Comparison of ENCODE assay signal across 13 cellular contexts in genomic region chr22:23892626-23893445, GRCh38. TPM values are rescaled to one million over a fixed set of nuclear protein-coding genes. Genes with fewer than 3 reads are reported as not detected.
DNase-seq lines count a peak whose midpoint lies in the region; ATAC-seq and TF ChIP-seq lines count a peak whose summit lies in the region.
"Had no signal": no experiment of that assay in that cellular context is flagged by ENCODE, and none has a peak within 500 bp of the region (broad histone marks: within the 10 kb centered on the region; RNA-seq: fewer than 3 reads in every experiment).

No MANE protein-coding gene starts in this region.

- no peaks in the 10 kb centered on the region for H3K9me2 ChIP-seq in HCT116 (ENCODE audit: insufficient read depth)

- H3K4me3 ChIP-seq in BLaER1 treated with 17β-estradiol and CSF1 and Interleukin-3, amounts not matched to agents 10 nM and 100 nM = peak overlapping the region in 2 of 10 experiments; percentile 94; a peak in 4 of 20 replicates
- H3K4me3 ChIP-seq in HCT116 (replicated peaks in 1 of 2; ENCODE audit: low read depth in 1 of 2, low read length in 2 of 2) (peak overlapping the region; percentile 92; a peak in 2 of 4 replicates), mucosa of stomach (ENCODE audit: low read length) (peak overlapping the region; percentile 83)

- peak overlapping the region; percentile 80 to 96 (median 91) for H3K4me2 ChIP-seq in BLaER1 treated with 17β-estradiol and CSF1 and Interleukin-3, amounts not matched to agents 10 nM and 100 nM
- peak overlapping the region; percentile 85 for H3K4me2 ChIP-seq in HCT116 (ENCODE audit: low read length)

- H2AFZ ChIP-seq in HCT116 (ENCODE audit: low read depth, low read length, poor library complexity, severe bottlenecking) = no peak overlapping the region

- ATAC-seq in HCT116 = no peak
- no peak for ATAC-seq in activated naive CD4-positive, alpha-beta T cell treated with anti-CD3 and anti-CD28 coated beads, Interleukin-2, amount 50 U/mL, for 72 hours

- H3K36me3 Mint-ChIP-seq in activated naive CD4-positive, alpha-beta T cell treated with anti-CD3 and anti-CD28 coated beads, Interleukin-2, amount 50 U/mL, for 72 hours = peaks cover 17 to 32% of the 10 kb centered on the region in 2 donors

- peak overlapping the region in 10 of 11 experiments; percentile 88 to 92 (median 90); a peak in 14 of 22 replicates for H3K27ac ChIP-seq in BLaER1 treated with 17β-estradiol and CSF1 and Interleukin-3, amounts not matched to agents 10 nM and 100 nM
- peak overlapping the region; percentile 91 for H3K27ac ChIP-seq in HCT116 (ENCODE audit: low read depth, low read length)

- peaks cover 35 to 47% (median 39%) of the 10 kb centered on the region in 10 experiments for H3K4me1 ChIP-seq in BLaER1 treated with 17β-estradiol and CSF1 and Interleukin-3, amounts not matched to agents 10 nM and 100 nM
- peaks cover 26 to 45% of the 10 kb centered on the region in 2 experiments for H3K4me1 ChIP-seq in HCT116 (ENCODE audit: control insufficient read depth in 1 of 2, insufficient read depth in 2 of 2, low read length in 2 of 2)
- peaks cover 19% of the 10 kb centered on the region for H3K4me1 ChIP-seq in mucosa of stomach (ENCODE audit: control insufficient read depth, insufficient read depth, low read length)

- POLR2A ChIA-PET in HCT116 (lab: Charles Lee) = interaction anchor here (1.7 to 1.9 kb wide), 2 partner anchors 20 to 21 kb away, joined by 6 to 23 read pairs; no protein-coding TSS in a partner anchor

- BruUV-seq in HCT116 (replicated peaks; lab: Mats Ljungman, UMichigan) = no TSS peak

- CTCF ChIA-PET in HCT116 (lab: Charles Lee) = interaction anchor here (0.6 to 1.9 kb wide), 7 partner anchors 17 to 672 kb away, joined by 3 to 21 read pairs (median 5); partner anchors contain the start of gene SLC2A11

- peaks cover 15 to 30% (median 25%) of the 10 kb centered on the region in 11 experiments; a peak in 20 of 22 replicates for H4K20me1 ChIP-seq in BLaER1 treated with 17β-estradiol and CSF1 and Interleukin-3, amounts not matched to agents 10 nM and 100 nM
- peaks cover 7% of the 10 kb centered on the region; the same call in 1 of the 2 replicates for H4K20me1 ChIP-seq in HCT116 (ENCODE audit: insufficient read depth)

- RAD21 ChIA-PET in HCT116 (lab: Charles Lee; ENCODE audit: low non-redundant PET in 1 of 2, low total read pairs in 2 of 2, uncharacterized antibody in 2 of 2, unreplicated experiment in 2 of 2) = no interaction called here

- H3K79me2 ChIP-seq in HCT116 (ENCODE audit: insufficient read depth, low read length) = peaks cover 25% of the 10 kb centered on the region

- no peaks in the 10 kb centered on the region for H3K27me3 ChIP-seq in BLaER1 treated with 17β-estradiol and CSF1 and Interleukin-3, amounts not matched to agents 10 nM and 100 nM
- H3K27me3 ChIP-seq in HCT116 (ENCODE audit: insufficient read depth, low read length) (no peaks in the 10 kb centered on the region), mucosa of stomach (ENCODE audit: control insufficient read depth, insufficient read depth, low read length) (no peaks in the 10 kb centered on the region)
- H3K27me3 ChIP-seq: gastrocnemius medialis, testis had no signal

- H3K36me3 ChIP-seq in BLaER1 treated with 17β-estradiol and CSF1 and Interleukin-3, amounts not matched to agents 10 nM and 100 nM = peaks cover 19 to 24% (median 21%) of the 10 kb centered on the region in 11 experiments
- peaks cover 12 to 23% of the 10 kb centered on the region in 2 experiments; a peak in 3 of 4 replicates for H3K36me3 ChIP-seq in HCT116 (ENCODE audit: control insufficient read depth in 1 of 2, insufficient read depth in 2 of 2, low read length in 2 of 2)
- H3K36me3 ChIP-seq in mucosa of stomach (ENCODE audit: control insufficient read depth, insufficient read depth, low read length) = no peaks in the 10 kb centered on the region

- no peaks in the 10 kb centered on the region for H3K9me3 Mint-ChIP-seq in activated naive CD4-positive, alpha-beta T cell treated with anti-CD3 and anti-CD28 coated beads, Interleukin-2, amount 50 U/mL, for 72 hours

- no peaks in the 10 kb centered on the region for H3K9me3 ChIP-seq in BLaER1 treated with 17β-estradiol and CSF1 and Interleukin-3, amounts not matched to agents 10 nM and 100 nM (replicated peaks in 1 of 11)
- H3K9me3 ChIP-seq in HCT116 (ENCODE audit: control insufficient read depth in 1 of 2, insufficient read depth in 1 of 2, low read depth in 1 of 2, low read length in 2 of 2) = no peaks in the 10 kb centered on the region
- no peaks in the 10 kb centered on the region for H3K9me3 ChIP-seq in mucosa of stomach (ENCODE audit: control insufficient read depth, low read length)
- H3K9me3 ChIP-seq: gastrocnemius medialis, HAP-1, testis had no signal

- no peak for TF ChIP-seq CTCF in HCT116 (IDR thresholded peaks at IDR 0.05 in 2 of 3, conservative IDR thresholded peaks at IDR 0.05 in 1 of 3; ENCODE audit: borderline replicate concordance in 1 of 3, insufficient read depth in 1 of 3, low read depth in 2 of 3, low read length in 2 of 3)

- intact Hi-C loops in HCT116 (cut with micrococcal nuclease) = loop anchor here (5.0 kb wide), 1 partner anchor 36 kb away; the partner anchor contains the start of gene SLC2A11

- TF ChIP-seq RAD21 in HCT116 (IDR thresholded peaks at IDR 0.05; ENCODE audit: low read depth) = no peak

- DNase-seq in HCT116 (ENCODE audit: low read depth, low spot score) (no peak), DMS53 (lab: John Stamatoyannopoulos, UW) (no peak), NCI-H146 (lab: John Stamatoyannopoulos, UW) (no peak), AG08396 (ENCODE audit: low spot score) (no peak), COLO829 (ENCODE audit: low spot score) (no peak)
- no peak for DNase-seq in activated naive CD4-positive, alpha-beta T cell treated with anti-CD3 and anti-CD28 coated beads, Interleukin-2, amount 50 U/mL, for 72 hours (ENCODE audit: low spot score in 2 of 2)
- DNase-seq: activated CD4-positive, alpha-beta T cell treated with anti-CD3 and anti-CD28 coated beads for 4 hours; gastrocnemius medialis; NCI-H1436 treated with DMSO at 0.1 percent for 48 hours; testis had no signal

- TF ChIP-seq POLR2A in HCT116 (IDR thresholded peaks at IDR 0.05; ENCODE audit: borderline replicate concordance, extremely low read depth, insufficient read depth, insufficient read length) = no peak

- H3K9ac ChIP-seq in BLaER1 treated with 17β-estradiol and CSF1 and Interleukin-3, amounts not matched to agents 10 nM and 100 nM = peak overlapping the region in 5 of 11 experiments; percentile 85 to 94 (median 92); a peak in 4 of 22 replicates
- H3K9ac ChIP-seq in HCT116 (ENCODE audit: low read length) (peak overlapping the region; percentile 99), mucosa of stomach (ENCODE audit: low read length) (peak overlapping the region; percentile 89)

- H3K27ac Mint-ChIP-seq in activated naive CD4-positive, alpha-beta T cell treated with anti-CD3 and anti-CD28 coated beads, Interleukin-2, amount 50 U/mL, for 72 hours = peak overlapping the region; percentile 96

TF ChIP-seq in HCT116, 20 proteins besides CTCF, POLR2A, EP300 and RAD21:
- TF ChIP-seq MAX (IDR thresholded peaks at IDR 0.05) = no peak
- no peak for TF ChIP-seq POLR2AphosphoS5 (IDR thresholded peaks at IDR 0.05; ENCODE audit: low read depth, low read length)
- TF ChIP-seq FOSL1 (IDR thresholded peaks at IDR 0.05; ENCODE audit: low read depth) = no peak
- no peak for TF ChIP-seq REST (IDR thresholded peaks at IDR 0.05; ENCODE audit: low read depth)

RNA-seq across cellular contexts. Expression of gene MIF, which starts 1.3 kb away (rescaled TPM):
- 1,511 TPM for total RNA-seq in HCT116 (2021; ENCODE audit: unreplicated experiment)
- polyA plus RNA-seq in HCT116 (2012) = 2,200 and 2,435 TPM in 2 replicates
- 1,000 to 10,000 TPM in 1 of 2 donors, 100 to 1,000 TPM in 1; 919 to 1,364 TPM for total RNA-seq in activated naive CD4-positive, alpha-beta T cell treated with anti-CD3 and anti-CD28 coated beads, Interleukin-2, amount 50 U/mL, for 72 hours

RNA-seq across cellular contexts. Expression of gene SLC2A11, which starts 35.2 kb away (rescaled TPM):
- total RNA-seq in HCT116 (2021; ENCODE audit: unreplicated experiment) = 17.2 TPM
- polyA plus RNA-seq in HCT116 (2012) = 8.5 and 9.4 TPM in 2 replicates
- 1 to 10 TPM; 6.3 to 8.1 TPM for total RNA-seq in activated naive CD4-positive, alpha-beta T cell treated with anti-CD3 and anti-CD28 coated beads, Interleukin-2, amount 50 U/mL, for 72 hours

RNA-seq across cellular contexts. Expression of gene DERL3, which starts 54.0 kb away (rescaled TPM):
- total RNA-seq in HCT116 (2021; ENCODE audit: unreplicated experiment) = not detected
- polyA plus RNA-seq in HCT116 (2012) = 0.08 and 0.09 TPM in 2 replicates
- total RNA-seq in activated naive CD4-positive, alpha-beta T cell treated with anti-CD3 and anti-CD28 coated beads, Interleukin-2, amount 50 U/mL, for 72 hours = 1 to 10 TPM; 5.1 to 7.3 TPM
